ENCODE assay signal across 14 cellular contexts in the genomic region with DNA sequence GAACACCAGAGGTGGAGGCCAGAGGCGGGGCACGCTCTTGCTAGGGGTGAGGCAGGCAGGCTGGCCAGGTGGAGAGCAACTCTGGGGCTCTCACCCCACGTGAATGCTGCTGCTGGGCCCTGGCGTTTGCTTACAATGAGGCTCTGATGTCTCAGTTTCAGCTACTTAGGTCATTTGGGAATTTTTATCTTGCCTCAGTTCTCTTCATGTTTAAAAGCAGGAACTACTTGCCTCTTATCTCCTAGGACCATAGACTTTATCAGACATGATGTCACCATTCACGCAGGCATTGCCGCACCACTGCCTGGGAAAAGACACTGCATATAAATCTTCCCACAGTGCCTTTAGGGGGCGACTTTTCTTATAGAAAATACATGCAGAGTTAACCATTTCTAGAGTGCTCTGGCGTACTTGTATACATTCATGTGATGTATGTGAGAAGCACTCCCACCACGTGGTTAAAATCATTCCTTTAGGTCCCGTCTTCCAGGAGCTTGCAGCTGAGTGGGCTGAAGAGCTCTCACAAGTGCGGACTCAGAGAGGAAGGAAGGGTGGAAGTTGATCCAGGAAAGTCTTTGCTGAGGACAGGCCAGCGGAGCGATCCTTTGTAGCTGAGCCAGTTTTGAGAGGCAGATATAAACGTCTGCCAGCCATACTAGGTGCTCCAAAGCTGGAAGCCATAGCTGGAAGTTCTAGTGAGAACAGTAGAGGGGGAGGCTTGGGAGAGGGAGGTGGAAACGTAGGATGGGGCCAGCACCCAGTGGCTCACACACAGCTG.
A peak's percentile ranks its signal among the peaks of the same experiment; 100 is the strongest.
DNase-seq lines count a peak whose midpoint lies in the region; ATAC-seq and TF ChIP-seq lines count a peak whose summit lies in the region.
"Had no signal": no experiment of that assay in that cellular context is flagged by ENCODE, and none has a peak within 500 bp of the region (broad histone marks: within the 10 kb centered on the region; RNA-seq: fewer than 3 reads in every experiment).

No MANE protein-coding gene starts in this region.

- H3K9me3 ChIP-seq in DOHH2 (ENCODE audit: control insufficient read depth, insufficient read depth, low read length) (no peaks in the 10 kb centered on the region), mesodermal cell (ENCODE audit: control insufficient read depth, low read length) (no peaks in the 10 kb centered on the region)

- H3K79me2 ChIP-seq in DOHH2 (ENCODE audit: control insufficient read depth, low read length): no peaks in the 10 kb centered on the region

- DNase-seq in OCI-M1 (lab: John Stamatoyannopoulos, UW) (peak; percentile 67), endothelial cell (ENCODE audit: low spot score) (no peak), GF-D8 (lab: John Stamatoyannopoulos, UW) (no peak), NCI-H2081 (lab: John Stamatoyannopoulos, UW) (no peak)
- no peak for DNase-seq in T-helper 2 cell treated with Interferon-gamma antibody and Interleukin-4, amounts not matched to agents 5 μg/mL and 100 μg/mL, for 36 hours (ENCODE audit: low spot score)
- DNase-seq: activated CD4-positive, alpha-beta T cell treated with anti-CD3 and anti-CD28 coated beads for 36 hours; EL; NCI-H187; NK-92 treated with Interleukin-12 subunit alpha and Interleukin-12 subunit beta, amount 100 ng/mL, for 24 hours had no signal

- H3K4me3 ChIP-seq in DOHH2 (ENCODE audit: low read length): no peak overlapping the region
- H3K4me3 ChIP-seq in mesodermal cell (ENCODE audit: extremely low read depth, insufficient read depth, low read length, poor library complexity, severe bottlenecking): no peak overlapping the region

- H3K9me2 ChIP-seq in DOHH2 (replicated peaks; ENCODE audit: control insufficient read depth, low read length): no peaks in the 10 kb centered on the region

- TF ChIP-seq CTCF in DOHH2 (IDR thresholded peaks at IDR 0.05; ENCODE audit: low read depth, low read length, poor library complexity, severe bottlenecking) (peak; percentile 38), endothelial cell (IDR thresholded peaks at IDR 0.05; ENCODE audit: unreplicated experiment) (no peak)

- H3K9me3 Mint-ChIP-seq in endothelial cell (ENCODE audit: unreplicated experiment): no peaks in the 10 kb centered on the region
- no peaks in the 10 kb centered on the region for H3K9me3 Mint-ChIP-seq in T-helper 2 cell treated with Interferon-gamma antibody and Interleukin-4, amounts not matched to agents 5 μg/mL and 100 μg/mL, for 36 hours
- H3K9me3 Mint-ChIP-seq: activated T-helper 1 cell treated with anti-CD3 and anti-CD28 coated beads, Interleukin-12 subunit alpha, Interleukin-12 subunit beta, Interleukin-2, Interleukin-4 antibody, amounts not matched to agents 30 ng/mL and 10 ng/mL and 1 ng/mL, durations not matched to agents 14 hours and 24 hours and 36 hours; stimulated activated naive CD8-positive, alpha-beta T cell treated with anti-CD3 and anti-CD28 coated beads, Interleukin-15, Interleukin-2, amounts not matched to agents 100 ng/mL and 50 ng/mL, for 24 hours had no signal

- no peak overlapping the region for H3K4me3 Mint-ChIP-seq in endothelial cell (ENCODE audit: unreplicated experiment)
- no peak overlapping the region for H3K4me3 Mint-ChIP-seq in T-helper 2 cell treated with Interferon-gamma antibody and Interleukin-4, amounts not matched to agents 5 μg/mL and 100 μg/mL, for 36 hours
- H3K4me3 Mint-ChIP-seq: activated CD4-positive, alpha-beta T cell treated with anti-CD3 and anti-CD28 coated beads for 36 hours; activated T-helper 1 cell treated with anti-CD3 and anti-CD28 coated beads, Interleukin-12 subunit alpha, Interleukin-12 subunit beta, Interleukin-2, Interleukin-4 antibody, amounts not matched to agents 30 ng/mL and 10 ng/mL and 1 ng/mL, durations not matched to agents 14 hours and 24 hours and 36 hours; stimulated activated naive CD8-positive, alpha-beta T cell treated with anti-CD3 and anti-CD28 coated beads, Interleukin-15, Interleukin-2, amounts not matched to agents 100 ng/mL and 50 ng/mL, for 24 hours had no signal

- 79 to 93% methylated on average over 6 of the region's 15 CpGs for WGBS in mesodermal cell (ENCODE audit: insufficient coverage in 2 of 2), 2 experiments

- H4K20me1 ChIP-seq in DOHH2 (ENCODE audit: control insufficient read depth, insufficient read depth, low read depth, low read length): no peaks in the 10 kb centered on the region

- no peak overlapping the region for H3K27ac ChIP-seq in DOHH2 (ENCODE audit: low read depth, low read length)
- peak overlapping the region; percentile 66 for H3K27ac ChIP-seq in mesodermal cell (ENCODE audit: low read depth, low read length, severe bottlenecking)

- H3K27me3 ChIP-seq in DOHH2 (ENCODE audit: control insufficient read depth, low read length): no peaks in the 10 kb centered on the region

- peak overlapping the region; percentile 75 for H3K27ac Mint-ChIP-seq in endothelial cell (ENCODE audit: unreplicated experiment)
- H3K27ac Mint-ChIP-seq in T-helper 2 cell treated with Interferon-gamma antibody and Interleukin-4, amounts not matched to agents 5 μg/mL and 100 μg/mL, for 36 hours: no peak overlapping the region
- H3K27ac Mint-ChIP-seq: activated CD4-positive, alpha-beta T cell treated with anti-CD3 and anti-CD28 coated beads for 36 hours; activated T-helper 1 cell treated with anti-CD3 and anti-CD28 coated beads, Interleukin-12 subunit alpha, Interleukin-12 subunit beta, Interleukin-2, Interleukin-4 antibody, amounts not matched to agents 30 ng/mL and 10 ng/mL and 1 ng/mL, durations not matched to agents 14 hours and 24 hours and 36 hours; stimulated activated naive CD8-positive, alpha-beta T cell treated with anti-CD3 and anti-CD28 coated beads, Interleukin-15, Interleukin-2, amounts not matched to agents 100 ng/mL and 50 ng/mL, for 24 hours had no signal

- no peak overlapping the region for H3K4me2 ChIP-seq in DOHH2 (ENCODE audit: low read length)

- no peaks in the 10 kb centered on the region for H3K36me3 ChIP-seq in DOHH2 (ENCODE audit: control insufficient read depth, low read length)
- no peaks in the 10 kb centered on the region for H3K36me3 ChIP-seq in mesodermal cell (ENCODE audit: control insufficient read depth, insufficient read depth, low read length)

- H3K4me1 ChIP-seq in DOHH2 (ENCODE audit: control insufficient read depth, low read length) (no peaks in the 10 kb centered on the region), mesodermal cell (ENCODE audit: control insufficient read depth, insufficient read depth, low read length, poor library complexity, severe bottlenecking) (peaks cover 20% of the 10 kb centered on the region)

- ATAC-seq in activated CD4-positive, CD25-positive, alpha-beta regulatory T cell treated with anti-CD3 and anti-CD28 coated beads, Interleukin-2, amount 50 U/mL, for 24 hours: no peak
- ATAC-seq: activated CD4-positive, alpha-beta T cell treated with anti-CD3 and anti-CD28 coated beads for 36 hours had no signal

- no peaks in the 10 kb centered on the region for H3K36me3 Mint-ChIP-seq in endothelial cell (ENCODE audit: low read depth, unreplicated experiment)
- H3K36me3 Mint-ChIP-seq in T-helper 2 cell treated with Interferon-gamma antibody and Interleukin-4, amounts not matched to agents 5 μg/mL and 100 μg/mL, for 36 hours (ENCODE audit: low read depth): no peaks in the 10 kb centered on the region

- no peaks in the 10 kb centered on the region for H3K27me3 Mint-ChIP-seq in endothelial cell (ENCODE audit: unreplicated experiment)
- no peaks in the 10 kb centered on the region for H3K27me3 Mint-ChIP-seq in T-helper 2 cell treated with Interferon-gamma antibody and Interleukin-4, amounts not matched to agents 5 μg/mL and 100 μg/mL, for 36 hours (ENCODE audit: low read depth)
- H3K27me3 Mint-ChIP-seq: activated CD4-positive, alpha-beta T cell treated with anti-CD3 and anti-CD28 coated beads for 36 hours had no signal

- H3F3A ChIP-seq in DOHH2 (ENCODE audit: control insufficient read depth, insufficient read depth): no peaks in the 10 kb centered on the region

- H3K4me1 Mint-ChIP-seq in endothelial cell (ENCODE audit: unreplicated experiment): peaks cover 22% of the 10 kb centered on the region
- no peaks in the 10 kb centered on the region for H3K4me1 Mint-ChIP-seq in T-helper 2 cell treated with Interferon-gamma antibody and Interleukin-4, amounts not matched to agents 5 μg/mL and 100 μg/mL, for 36 hours (ENCODE audit: low read depth)
